In genomic region chr2:240308111-240308651, GRCh38 we compare ENCODE assay signal across 15 cellular contexts.
"Had no signal": no experiment of that assay in that cellular context is flagged by ENCODE, and none has a peak within 500 bp of the region (broad histone marks: within the 10 kb centered on the region; RNA-seq: fewer than 3 reads in every experiment).

No MANE protein-coding gene starts in this region.

- H3K27ac Mint-ChIP-seq: activated B cell treated with CpG ODN at 0.5 μM for 24 hours; activated CD4-positive, alpha-beta T cell treated with anti-CD3 and anti-CD28 coated beads, Interleukin-2, amount 10 ng/mL, durations not matched to agents 24 days and 14 days; activated naive CD8-positive, alpha-beta T cell had no signal

- H3K4me2 ChIP-seq: hepatocyte had no signal

- DNase-seq: activated B cell treated with CpG ODN at 0.5 μM for 24 hours; activated CD4-positive, alpha-beta T cell treated with anti-CD3 and anti-CD28 coated beads, Interleukin-2, amount 10 ng/mL, durations not matched to agents 24 days and 14 days; foreskin keratinocyte; mammary epithelial cell; SW 1271; testis had no signal

- H3K4me1 ChIP-seq: foreskin keratinocyte, prostate gland, right atrium auricular region, SJSA1, testis had no signal

- H3K79me2 ChIP-seq: hepatocyte had no signal

- H3K9me3 ChIP-seq: prostate gland, right atrium auricular region, SJSA1, testis had no signal

- H3K4me3 ChIP-seq: cardiac muscle cell, dorsolateral prefrontal cortex, hepatocyte, prostate gland, right atrium auricular region, SJSA1, testis had no signal

- H3K27me3 Mint-ChIP-seq: activated CD4-positive, alpha-beta T cell treated with anti-CD3 and anti-CD28 coated beads, Interleukin-2, amount 10 ng/mL, durations not matched to agents 24 days and 14 days had no signal

- H3K4me1 Mint-ChIP-seq: activated B cell treated with CpG ODN at 0.5 μM for 24 hours; activated CD4-positive, alpha-beta T cell treated with anti-CD3 and anti-CD28 coated beads, Interleukin-2, amount 10 ng/mL, durations not matched to agents 24 days and 14 days had no signal

- H3K27me3 ChIP-seq: cardiac muscle cell, dorsolateral prefrontal cortex, hepatocyte, right atrium auricular region, testis had no signal

- H3K9me3 Mint-ChIP-seq: activated B cell treated with CpG ODN at 0.5 μM for 24 hours; activated CD4-positive, alpha-beta T cell treated with anti-CD3 and anti-CD28 coated beads, Interleukin-2, amount 10 ng/mL, durations not matched to agents 24 days and 14 days; neural crest cell had no signal

- H3K36me3 ChIP-seq: cardiac muscle cell, prostate gland, right atrium auricular region, SJSA1 had no signal

- H3K27ac ChIP-seq: cardiac muscle cell, dorsolateral prefrontal cortex, epithelial cell of prostate, foreskin keratinocyte, hepatocyte, prostate gland, right atrium auricular region, SJSA1, testis had no signal

- H3K36me3 Mint-ChIP-seq: activated naive CD8-positive, alpha-beta T cell had no signal

- H3K4me3 Mint-ChIP-seq: activated B cell treated with CpG ODN at 0.5 μM for 24 hours; activated CD4-positive, alpha-beta T cell treated with anti-CD3 and anti-CD28 coated beads, Interleukin-2, amount 10 ng/mL, durations not matched to agents 24 days and 14 days; activated naive CD8-positive, alpha-beta T cell; neural crest cell had no signal

- ATAC-seq: foreskin keratinocyte had no signal

- H2AFZ ChIP-seq: hepatocyte had no signal
